ENCODE assay signal across 7 cellular contexts in the genomic region with DNA sequence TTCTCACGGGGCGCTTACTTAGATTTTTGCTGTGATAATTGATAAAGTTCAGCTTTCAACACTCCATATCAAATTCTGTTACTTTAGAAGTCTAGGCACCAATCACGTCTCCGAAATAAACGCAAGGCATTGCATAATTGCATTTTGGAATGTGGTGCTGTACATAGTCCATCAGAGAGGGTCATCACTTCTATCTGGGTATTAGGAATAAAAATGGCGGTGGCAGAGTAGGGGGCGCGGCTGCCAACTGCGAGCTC. TPM values are rescaled to one million over a fixed set of nuclear protein-coding genes. Genes with fewer than 3 reads are reported as not detected.
DNase-seq lines count a peak whose midpoint lies in the region; ATAC-seq lines count a peak whose summit lies in the region.

No MANE protein-coding gene starts in this region.

- H3K9me3 ChIP-seq in HUES64 (ENCODE audit: insufficient read depth, low read depth, low read length) (no peaks in the 10 kb centered on the region), iPS-20b (ENCODE audit: insufficient read depth, low read depth, low read length) (no peaks in the 10 kb centered on the region)

- H3K4me3 Mint-ChIP-seq in activated CD4-positive, alpha-beta memory T cell treated with anti-CD3 and anti-CD28 coated beads, Interleukin-2, amount 10 ng/mL, durations not matched to agents 7 days and 5 days, result peak overlapping the region; percentile 99
- peak overlapping the region; percentile 97 for H3K4me3 Mint-ChIP-seq in stimulated activated memory B cell treated with anti-CD40 and anti-IgM and Interleukin-4, amounts not matched to agents 10 μg/mL and 1 μg/mL and 100 μg/mL, for 72 hours

- H3K4me3 ChIP-seq in HUES64 (ENCODE audit: low read length), result peak overlapping the region; percentile 32
- peak overlapping the region; percentile 34; the same call in 1 of the 2 replicates for H3K4me3 ChIP-seq in iPS-20b (ENCODE audit: low read length)

- ATAC-seq in stimulated activated memory B cell treated with anti-CD40 and anti-IgM and Interleukin-4, amounts not matched to agents 10 μg/mL and 1 μg/mL and 100 μg/mL, for 72 hours, result no peak

- no peak overlapping the region for H3K9ac ChIP-seq in HUES64 (ENCODE audit: low read depth, low read length)
- no peak overlapping the region for H3K9ac ChIP-seq in iPS-20b (ENCODE audit: low read depth, low read length)

- H3K27ac ChIP-seq in HUES64 (ENCODE audit: low read depth, low read length), result no peak overlapping the region
- no peak overlapping the region for H3K27ac ChIP-seq in iPS-20b (ENCODE audit: low read length)

- POLR2A ChIA-PET in activated CD4-positive, alpha-beta memory T cell treated with anti-CD3 and anti-CD28 coated beads, Interleukin-2, amount 10 ng/mL, durations not matched to agents 7 days and 5 days (lab: Charles Lee), result interaction anchor here (0.7 to 1.2 kb wide), 10 partner anchors 9 to 720 kb away, joined by 3 to 4 read pairs (median 3); partner anchors contain the start of genes PBRM1 and TKT

- H3K27me3 Mint-ChIP-seq in activated CD4-positive, alpha-beta memory T cell treated with anti-CD3 and anti-CD28 coated beads, Interleukin-2, amount 10 ng/mL, durations not matched to agents 7 days and 5 days, result no peaks in the 10 kb centered on the region
- H3K27me3 Mint-ChIP-seq in stimulated activated memory B cell treated with anti-CD40 and anti-IgM and Interleukin-4, amounts not matched to agents 10 μg/mL and 1 μg/mL and 100 μg/mL, for 72 hours, result no peaks in the 10 kb centered on the region

- peak overlapping the region; percentile 48 for H3K27ac Mint-ChIP-seq in activated CD4-positive, alpha-beta memory T cell treated with anti-CD3 and anti-CD28 coated beads, Interleukin-2, amount 10 ng/mL, durations not matched to agents 7 days and 5 days
- H3K27ac Mint-ChIP-seq in stimulated activated memory B cell treated with anti-CD40 and anti-IgM and Interleukin-4, amounts not matched to agents 10 μg/mL and 1 μg/mL and 100 μg/mL, for 72 hours, result peak overlapping the region; percentile 99

- WGBS in HUES64, result 18% methylated on average over 7 of the region's 9 CpGs

- H3K9me3 Mint-ChIP-seq in activated CD4-positive, alpha-beta memory T cell treated with anti-CD3 and anti-CD28 coated beads, Interleukin-2, amount 10 ng/mL, durations not matched to agents 7 days and 5 days, result no peaks in the 10 kb centered on the region
- no peaks in the 10 kb centered on the region for H3K9me3 Mint-ChIP-seq in stimulated activated memory B cell treated with anti-CD40 and anti-IgM and Interleukin-4, amounts not matched to agents 10 μg/mL and 1 μg/mL and 100 μg/mL, for 72 hours

- CTCF ChIA-PET in activated CD4-positive, alpha-beta memory T cell treated with anti-CD3 and anti-CD28 coated beads, Interleukin-2, amount 10 ng/mL, durations not matched to agents 7 days and 5 days (lab: Charles Lee), result interaction anchor here (0.8 to 2.1 kb wide), 6 partner anchors 9 to 151 kb away, joined by 3 to 6 read pairs (median 4); partner anchors contain the start of gene SEMA3G

- H3K27me3 ChIP-seq in HUES64 (ENCODE audit: insufficient read depth, low read length) (no peaks in the 10 kb centered on the region), iPS-20b (ENCODE audit: insufficient read depth, low read length) (no peaks in the 10 kb centered on the region)

- H3K36me3 ChIP-seq in HUES64 (ENCODE audit: insufficient read depth, low read length), result peaks cover 13% of the 10 kb centered on the region
- H3K36me3 ChIP-seq in iPS-20b (ENCODE audit: insufficient read depth, low read depth, low read length), result peaks cover 25% of the 10 kb centered on the region

- H3K36me3 Mint-ChIP-seq in activated CD4-positive, alpha-beta memory T cell treated with anti-CD3 and anti-CD28 coated beads, Interleukin-2, amount 10 ng/mL, durations not matched to agents 7 days and 5 days (ENCODE audit: low read depth), result peaks cover 25% of the 10 kb centered on the region
- peaks cover 19% of the 10 kb centered on the region for H3K36me3 Mint-ChIP-seq in stimulated activated memory B cell treated with anti-CD40 and anti-IgM and Interleukin-4, amounts not matched to agents 10 μg/mL and 1 μg/mL and 100 μg/mL, for 72 hours

- H3K4me1 ChIP-seq in HUES64 (ENCODE audit: insufficient read depth, low read length) (peaks cover 27% of the 10 kb centered on the region), iPS-20b (ENCODE audit: insufficient read depth, low read length) (peaks cover 14% of the 10 kb centered on the region)

- no peak for DNase-seq in activated CD4-positive, alpha-beta memory T cell treated with anti-CD3 and anti-CD28 coated beads, Interleukin-2, amount 10 ng/mL, durations not matched to agents 7 days and 5 days
- no peak for DNase-seq in NCI-H146 treated with DMSO at 0.1 percent for 48 hours (lab: John Stamatoyannopoulos, UW; ENCODE audit: unreplicated experiment)
- DNase-seq in epidermal melanocyte (ENCODE audit: insufficient read length, low spot score), result no peak
- no peak for DNase-seq in D341Med (ENCODE audit: low spot score)

- H3K4me1 Mint-ChIP-seq in activated CD4-positive, alpha-beta memory T cell treated with anti-CD3 and anti-CD28 coated beads, Interleukin-2, amount 10 ng/mL, durations not matched to agents 7 days and 5 days, result peaks cover 61% of the 10 kb centered on the region
- peaks cover 58% of the 10 kb centered on the region for H3K4me1 Mint-ChIP-seq in stimulated activated memory B cell treated with anti-CD40 and anti-IgM and Interleukin-4, amounts not matched to agents 10 μg/mL and 1 μg/mL and 100 μg/mL, for 72 hours

RNA-seq across cellular contexts. Expression of gene UQCC5, which starts 0.4 kb away (rescaled TPM):
- polyA plus RNA-seq in HUES64 (2013, experiment 1 of 2), result 47.5 TPM
- polyA plus RNA-seq in HUES64 (2013, experiment 2 of 2), result 56.9 TPM
- 10 to 100 TPM in 1 of 2 experiments, 1 to 10 TPM in 1; 8.7 to 10.7 TPM for total RNA-seq in activated CD4-positive, alpha-beta memory T cell treated with anti-CD3 and anti-CD28 coated beads, Interleukin-2, amount 10 ng/mL, durations not matched to agents 7 days and 5 days

RNA-seq across cellular contexts. Expression of gene NT5DC2, which starts 2.4 kb away (rescaled TPM):
- 301 TPM for polyA plus RNA-seq in HUES64 (2013, experiment 1 of 2)
- polyA plus RNA-seq in HUES64 (2013, experiment 2 of 2), result 314 TPM
- total RNA-seq in activated CD4-positive, alpha-beta memory T cell treated with anti-CD3 and anti-CD28 coated beads, Interleukin-2, amount 10 ng/mL, durations not matched to agents 7 days and 5 days, result 10 to 100 TPM; 26.2 to 28.1 TPM

RNA-seq across cellular contexts. Expression of gene STAB1, which starts 40.9 kb away (rescaled TPM):
- 0.15 TPM for polyA plus RNA-seq in HUES64 (2013, experiment 1 of 2)
- 0.32 TPM for polyA plus RNA-seq in HUES64 (2013, experiment 2 of 2)
- not detected for total RNA-seq in activated CD4-positive, alpha-beta memory T cell treated with anti-CD3 and anti-CD28 coated beads, Interleukin-2, amount 10 ng/mL, durations not matched to agents 7 days and 5 days
